Comparison of ENCODE assay signal across 17 cellular contexts in the genomic region with DNA sequence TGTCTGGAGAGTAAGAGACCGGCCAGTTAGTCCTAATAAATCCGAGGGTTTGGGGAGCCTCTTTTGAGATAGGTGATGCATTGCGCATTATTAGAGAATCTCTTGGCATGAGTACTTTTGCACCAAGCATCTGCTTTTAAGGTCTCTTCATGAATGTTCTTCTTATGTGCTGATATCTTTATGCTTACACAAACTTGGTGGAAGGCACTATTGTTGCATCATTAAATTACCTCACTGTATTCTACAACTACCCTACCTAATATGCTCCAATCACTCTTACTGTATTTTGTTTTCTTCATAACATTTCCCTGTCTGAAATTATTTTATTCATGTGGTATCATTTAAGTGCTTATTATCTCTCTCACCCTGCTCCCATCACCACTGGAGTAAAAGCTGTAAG.
DNase-seq lines count a peak whose midpoint lies in the region; ATAC-seq, FAIRE-seq and TF ChIP-seq lines count a peak whose summit lies in the region.
"Had no signal": no experiment of that assay in that cellular context is flagged by ENCODE, and none has a peak within 500 bp of the region (broad histone marks: within the 10 kb centered on the region; RNA-seq: fewer than 3 reads in every experiment).

No MANE protein-coding gene starts in this region.

- H4K20me1 ChIP-seq in astrocyte (ENCODE audit: insufficient read depth, low read length): peaks cover 19% of the 10 kb centered on the region

- H3K79me2 ChIP-seq in astrocyte (ENCODE audit: insufficient read depth, low read length): peaks cover 96% of the 10 kb centered on the region

- DNase-seq in D721Med (ENCODE audit: insufficient read length, low spot score): no peak
- DNase-seq in astrocyte (ENCODE audit: low read depth): no peak
- DNase-seq in stimulated activated CD4-positive, alpha-beta T cell treated with anti-CD3 and anti-CD28 coated beads, Interleukin-1b, Interleukin-23, amount 100 ng/mL, for 48 hours: no peak
- DNase-seq in activated CD8-positive, alpha-beta memory T cell treated with anti-CD3 and anti-CD28 coated beads, Interleukin-2, amount 50 U/mL, for 4 hours: no peak
- DNase-seq: AML-193, DMS79 treated with DMSO at 0.1 percent for 48 hours, NCI-H1105, NCI-H2081, NCI-H2171 treated with DMSO at 0.1 percent for 48 hours, NCI-H774 had no signal

- H3K4me3 Mint-ChIP-seq in astrocyte (ENCODE audit: unreplicated experiment): peak overlapping the region; percentile 48

- FAIRE-seq in D721Med (lab: Jason Lieb, UNC) (peak; percentile 21), astrocyte (lab: Jason Lieb, UNC) (no peak)
- FAIRE-seq: K562 had no signal

- H3K4me1 ChIP-seq in astrocyte (ENCODE audit: insufficient read depth, low read length) (peaks cover 40% of the 10 kb centered on the region), mesodermal cell (ENCODE audit: control insufficient read depth, insufficient read depth, low read length, poor library complexity, severe bottlenecking) (peaks cover 26% of the 10 kb centered on the region), skeletal muscle satellite cell (ENCODE audit: control insufficient read depth, insufficient read depth, low read length) (peaks cover 54% of the 10 kb centered on the region)

- H3K4me3 ChIP-seq in astrocyte (ENCODE audit: insufficient read depth, low read depth, low read length) (no peak overlapping the region), mesodermal cell (ENCODE audit: extremely low read depth, insufficient read depth, low read length, poor library complexity, severe bottlenecking) (no peak overlapping the region), skeletal muscle satellite cell (ENCODE audit: low read length) (no peak overlapping the region)
- H3K4me3 ChIP-seq: HAP-1, K562 had no signal

- H3K27me3 ChIP-seq in astrocyte (ENCODE audit: insufficient read depth, low read length) (no peaks in the 10 kb centered on the region), skeletal muscle satellite cell (ENCODE audit: control insufficient read depth, insufficient read depth, low read length) (no peaks in the 10 kb centered on the region)

- WGBS in mesodermal cell (ENCODE audit: insufficient coverage in 2 of 2), 2 experiments: 64 to 81% methylated on average over 2 to 3 of the region's 3 CpGs

- H3K4me2 ChIP-seq in astrocyte (ENCODE audit: low read length) (peak overlapping the region; percentile 43), skeletal muscle satellite cell (ENCODE audit: low read length) (peak overlapping the region; percentile 20)

- H3K36me3 ChIP-seq in astrocyte (ENCODE audit: insufficient read depth, low read length) (no peaks in the 10 kb centered on the region), mesodermal cell (ENCODE audit: control insufficient read depth, insufficient read depth, low read length) (no peaks in the 10 kb centered on the region), skeletal muscle satellite cell (ENCODE audit: insufficient read depth, low read length) (peaks cover 9% of the 10 kb centered on the region)
- H3K36me3 ChIP-seq: HAP-1 had no signal

- H3K36me3 Mint-ChIP-seq in astrocyte (ENCODE audit: low read depth, unreplicated experiment): peaks cover 22% of the 10 kb centered on the region

- H3K27me3 Mint-ChIP-seq in astrocyte (ENCODE audit: low read depth, unreplicated experiment): no peaks in the 10 kb centered on the region

- peaks cover 82% of the 10 kb centered on the region for H3K4me1 Mint-ChIP-seq in astrocyte (ENCODE audit: low read depth, unreplicated experiment)

- no peak overlapping the region for H2AFZ ChIP-seq in astrocyte (ENCODE audit: low read depth, low read length)

- no peak for ATAC-seq in GM19463 (IDR thresholded peaks at IDR 0.05; ENCODE audit: unreplicated experiment)
- ATAC-seq: K562, Right ventricle myocardium inferior had no signal

- TF ChIP-seq CTCF in D721Med (IDR thresholded peaks at IDR 0.05; ENCODE audit: insufficient read depth, missing control alignments) (no peak), astrocyte (IDR thresholded peaks at IDR 0.05; ENCODE audit: insufficient read depth, low read depth, low read length) (no peak)

- H3K27ac ChIP-seq in astrocyte (ENCODE audit: low read depth, low read length) (peak overlapping the region; percentile 67), mesodermal cell (ENCODE audit: low read depth, low read length, severe bottlenecking) (peak overlapping the region; percentile 75)
- H3K27ac ChIP-seq: C4-2B had no signal

- no peaks in the 10 kb centered on the region for H3K9me3 Mint-ChIP-seq in astrocyte (ENCODE audit: unreplicated experiment)

- H3K9me3 ChIP-seq in astrocyte (ENCODE audit: insufficient read depth, low read depth, low read length) (no peaks in the 10 kb centered on the region), mesodermal cell (ENCODE audit: control insufficient read depth, low read length) (no peaks in the 10 kb centered on the region), skeletal muscle satellite cell (replicated peaks; ENCODE audit: low read length) (no peaks in the 10 kb centered on the region)
- H3K9me3 ChIP-seq: HAP-1 had no signal

- peak overlapping the region; percentile 90 for H3K27ac Mint-ChIP-seq in astrocyte (ENCODE audit: unreplicated experiment)

- H3K9ac ChIP-seq in astrocyte (ENCODE audit: low read length) (peak overlapping the region; percentile 57), skeletal muscle satellite cell (ENCODE audit: low read depth, low read length) (peak overlapping the region; percentile 20)
